Comparison of ENCODE assay signal across 9 cellular contexts in the genomic region with DNA sequence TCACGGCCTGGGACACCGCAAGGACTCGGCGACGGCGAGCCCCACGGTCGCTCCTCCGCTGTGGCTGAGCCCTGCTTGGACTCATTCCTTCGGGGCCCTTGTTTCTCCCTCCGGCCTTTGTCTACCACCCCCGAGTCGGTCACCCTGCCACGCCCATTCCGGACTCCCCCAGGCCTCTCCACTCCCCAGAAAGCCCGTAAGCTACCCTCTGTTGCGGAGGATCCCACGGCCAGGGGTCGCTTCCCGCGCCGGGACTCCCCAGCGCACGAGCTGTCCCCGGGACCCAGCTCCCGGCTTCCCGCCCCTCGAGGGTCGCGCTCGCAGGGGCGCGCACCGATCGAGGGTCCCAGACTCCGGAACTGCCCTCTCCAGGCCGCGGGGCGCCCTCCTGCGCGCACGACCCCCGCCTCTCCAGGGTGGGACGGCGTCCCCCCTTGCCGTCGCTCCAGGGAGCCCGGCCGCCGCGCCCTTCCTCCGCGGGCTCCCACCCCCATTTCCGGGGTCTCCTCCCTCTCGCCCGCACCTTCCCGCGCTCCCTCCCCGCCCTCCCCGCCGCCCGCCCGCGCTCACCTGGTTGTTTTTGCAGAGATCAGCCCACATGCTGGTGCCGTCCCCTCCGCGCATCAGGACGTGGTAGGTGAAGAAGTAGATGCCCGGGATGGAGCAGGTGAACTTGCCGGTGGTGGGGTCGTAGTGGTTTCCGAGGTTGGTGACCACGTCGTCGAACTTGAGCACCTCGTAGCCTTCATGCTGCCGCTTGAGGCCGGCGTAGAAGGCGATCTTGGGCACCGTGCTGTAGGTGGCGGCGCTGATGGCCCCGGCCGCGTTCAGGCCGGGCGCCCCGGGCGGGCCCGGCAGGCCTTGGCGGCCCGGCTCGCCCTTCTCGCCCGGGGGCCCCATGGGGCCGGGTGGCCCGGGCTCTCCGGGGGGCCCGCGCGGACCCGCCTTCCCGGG. TPM values are rescaled to one million over a fixed set of nuclear protein-coding genes. Genes with fewer than 3 reads are reported as not detected.
DNase-seq lines count a peak whose midpoint lies in the region; ATAC-seq and TF ChIP-seq lines count a peak whose summit lies in the region.
"Had no signal": no experiment of that assay in that cellular context is flagged by ENCODE, and none has a peak within 500 bp of the region (broad histone marks: within the 10 kb centered on the region; RNA-seq: fewer than 3 reads in every experiment).

No MANE protein-coding gene starts in this region.

- H3K27ac ChIP-seq in tibial nerve (no peak overlapping the region), ovary (no peak overlapping the region)

- TF ChIP-seq POLR2A in tibial nerve (IDR thresholded peaks at IDR 0.05) (no peak), ovary (IDR thresholded peaks at IDR 0.05) (no peak)

- H3K4me1 ChIP-seq in tibial nerve: peaks cover 0 to 28% (median 15%) of the 10 kb centered on the region in 4 donors
- H3K4me1 ChIP-seq in ovary (ENCODE audit: insufficient read depth): peaks cover 8% of the 10 kb centered on the region

- H3K9me3 ChIP-seq in tibial nerve (no peaks in the 10 kb centered on the region), ovary (no peaks in the 10 kb centered on the region)

- no peak for TF ChIP-seq CTCF in tibial nerve (IDR thresholded peaks at IDR 0.05)
- TF ChIP-seq CTCF in ovary (IDR thresholded peaks at IDR 0.05): no peak

- WGBS in tibial nerve, 2 donors: 3 to 5% methylated on average over 27 to 63 of the region's 104 CpGs
- 1 to 3% (median 2%) methylated on average over 72 to 104 of the region's 104 CpGs for WGBS in ovary, 3 donors

- intact Hi-C loops in ovary (cut with DNase I): no loop called here

- peak; percentile 26 for ATAC-seq in HG02571 (IDR thresholded peaks at IDR 0.05; ENCODE audit: unreplicated experiment)

- DNase-seq in NCI-H82 (lab: John Stamatoyannopoulos, UW) (peak; percentile 63), NCI-H82 treated with DMSO at 0.1 percent for 48 hours (lab: John Stamatoyannopoulos, UW; ENCODE audit: unreplicated experiment) (no peak), iPS-NIHi11 (ENCODE audit: low spot score) (peak; percentile 31), tibial nerve (ENCODE audit: low spot score in 2 of 2) (no peak), ovary (no peak), superior temporal gyrus (ENCODE audit: extremely low spot score) (no peak)
- DNase-seq in activated CD4-positive, CD25-positive, alpha-beta regulatory T cell treated with anti-CD3 and anti-CD28 coated beads, Interleukin-2, amount 50 U/mL, for 72 hours: peak; percentile 31

- no peaks in the 10 kb centered on the region for H3K36me3 ChIP-seq in tibial nerve
- no peaks in the 10 kb centered on the region for H3K36me3 ChIP-seq in ovary

- peaks cover 0 to 48% of the 10 kb centered on the region in 2 donors for H3K27me3 ChIP-seq in tibial nerve
- H3K27me3 ChIP-seq in ovary: no peaks in the 10 kb centered on the region

- TF ChIP-seq EP300 in tibial nerve (IDR thresholded peaks at IDR 0.05) (no peak), ovary (IDR thresholded peaks at IDR 0.05) (no peak)

- H3K4me3 ChIP-seq in tibial nerve (peak overlapping the region; percentile 28 to 58 (median 31)), ovary (no peak overlapping the region)

RNA-seq across cellular contexts. Expression of a gene that starts 1.5 kb away (rescaled TPM):
- total RNA-seq in tibial nerve: not detected
- under 1 TPM in 1 of 7 donors, not detected in 6; 0.11 TPM for total RNA-seq in ovary
- polyA plus RNA-seq in ovary: under 1 TPM in 1 of 2 donors, not detected in 1; 0.07 TPM
- total RNA-seq: T-helper 1 cell treated with Interleukin-12 subunit alpha and Interleukin-12 subunit beta and Interleukin-4 antibody, amounts not matched to agents 30 ng/mL and 1 ng/mL, for 36 hours had no signal

Comparison
In these comparisons a context has a peak if more than half of its experiments do, and no peak if none do; other contexts are left out.
1. DNase-seq: peak in NCI-H82 (single experiment), activated CD4-positive, CD25-positive, alpha-beta regulatory T cell treated with anti-CD3 and anti-CD28 coated beads, Interleukin-2, amount 50 U/mL, for 72 hours (single experiment) and iPS-NIHi11 (single experiment); none in NCI-H82 treated with DMSO at 0.1 percent for 48 hours (single experiment), tibial nerve (0 of 2), ovary (0 of 5) and superior temporal gyrus (single experiment).